ENCODE assay signal across 8 cellular contexts in the genomic region with DNA sequence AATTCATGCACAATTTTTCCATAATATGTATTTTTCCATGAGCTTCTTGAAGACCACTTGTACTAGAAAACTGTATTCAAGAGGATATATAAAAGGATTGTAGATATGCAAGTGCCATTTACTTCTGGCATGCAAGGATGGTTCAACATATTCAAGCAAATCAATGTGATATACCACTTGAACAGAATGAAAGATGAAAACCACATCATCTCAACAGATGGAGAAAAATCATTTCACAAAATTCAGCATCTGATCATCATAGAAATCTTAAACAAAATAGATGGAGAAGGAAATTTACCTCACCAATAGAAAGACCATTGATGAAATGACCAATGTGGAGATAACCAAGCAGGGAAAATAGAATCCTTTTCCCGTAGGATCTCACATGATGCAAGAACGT. TPM values are rescaled to one million over a fixed set of nuclear protein-coding genes. Genes with fewer than 3 reads are reported as not detected.
"Had no signal": no experiment of that assay in that cellular context is flagged by ENCODE, and none has a peak within 500 bp of the region (broad histone marks: within the 10 kb centered on the region; RNA-seq: fewer than 3 reads in every experiment).

No MANE protein-coding gene starts in this region.

- FAIRE-seq: G401.6, GM12878, GM12891, GM12892, GM18507, GM19239 had no signal

- ATAC-seq: GM12878 had no signal

- DNase-seq: GDM1, GF-D8 had no signal

- H3K4me3 ChIP-seq: GM12878 had no signal

RNA-seq across cellular contexts. Expression of gene ERVV-1, which starts 45.9 kb away (rescaled TPM):
- total RNA-seq: GM12878 had no signal
